1 cellular context compared by ENCODE assay signal in the genomic region with DNA sequence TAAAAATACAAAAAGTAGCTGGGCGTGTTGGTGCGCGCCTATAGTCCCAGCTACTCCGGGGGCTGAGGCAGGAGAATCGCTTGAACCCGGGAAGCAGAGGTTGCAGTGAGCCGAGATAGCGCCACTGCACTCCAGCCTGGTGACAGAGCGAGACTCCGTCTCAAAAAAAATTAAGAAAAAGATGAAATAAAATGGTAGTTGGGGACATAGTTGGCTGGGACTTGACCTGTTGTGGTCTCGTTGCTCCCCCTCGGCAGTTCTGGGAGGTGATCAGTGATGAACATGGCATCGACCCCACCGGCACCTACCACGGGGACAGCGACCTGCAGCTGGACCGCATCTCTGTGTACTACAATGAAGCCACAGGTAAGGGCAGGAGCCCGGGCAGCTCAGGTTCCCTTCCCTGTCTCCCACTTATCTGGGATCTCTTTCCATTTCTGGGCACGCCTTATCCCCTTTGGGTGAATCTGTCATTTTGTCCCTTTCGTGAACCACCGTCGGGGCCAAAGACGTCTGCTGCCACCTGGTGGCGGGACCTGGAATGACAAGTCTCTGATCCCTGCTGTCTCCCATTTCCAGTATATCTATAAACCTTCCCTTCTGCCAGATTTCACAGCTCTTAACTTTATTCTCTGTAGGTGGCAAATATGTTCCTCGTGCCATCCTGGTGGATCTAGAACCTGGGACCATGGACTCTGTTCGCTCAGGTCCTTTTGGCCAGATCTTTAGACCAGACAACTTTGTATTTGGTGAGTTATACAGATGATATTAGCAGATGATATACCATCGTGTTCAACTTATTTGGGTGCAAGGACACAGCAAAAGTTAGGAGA.
TF ChIP-seq lines count a peak whose summit lies in the region.

No MANE protein-coding gene starts in this region.

TF ChIP-seq in HepG2, 621 proteins besides CTCF, POLR2A, EP300 and RAD21 (continued from another document and continues in another):
- TF ChIP-seq, protein P1, sequence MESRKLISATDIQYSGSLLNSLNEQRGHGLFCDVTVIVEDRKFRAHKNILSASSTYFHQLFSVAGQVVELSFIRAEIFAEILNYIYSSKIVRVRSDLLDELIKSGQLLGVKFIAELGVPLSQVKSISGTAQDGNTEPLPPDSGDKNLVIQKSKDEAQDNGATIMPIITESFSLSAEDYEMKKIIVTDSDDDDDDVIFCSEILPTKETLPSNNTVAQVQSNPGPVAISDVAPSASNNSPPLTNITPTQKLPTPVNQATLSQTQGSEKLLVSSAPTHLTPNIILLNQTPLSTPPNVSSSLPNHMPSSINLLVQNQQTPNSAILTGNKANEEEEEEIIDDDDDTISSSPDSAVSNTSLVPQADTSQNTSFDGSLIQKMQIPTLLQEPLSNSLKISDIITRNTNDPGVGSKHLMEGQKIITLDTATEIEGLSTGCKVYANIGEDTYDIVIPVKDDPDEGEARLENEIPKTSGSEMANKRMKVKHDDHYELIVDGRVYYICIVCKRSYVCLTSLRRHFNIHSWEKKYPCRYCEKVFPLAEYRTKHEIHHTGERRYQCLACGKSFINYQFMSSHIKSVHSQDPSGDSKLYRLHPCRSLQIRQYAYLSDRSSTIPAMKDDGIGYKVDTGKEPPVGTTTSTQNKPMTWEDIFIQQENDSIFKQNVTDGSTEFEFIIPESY (CRISPR knock-in tag; IDR thresholded peaks at IDR 0.05): no peak
- TF ChIP-seq MYC (CRISPR knock-in tag; IDR thresholded peaks at IDR 0.05; ENCODE audit: borderline replicate concordance): no peak
- TF ChIP-seq, protein P2, sequence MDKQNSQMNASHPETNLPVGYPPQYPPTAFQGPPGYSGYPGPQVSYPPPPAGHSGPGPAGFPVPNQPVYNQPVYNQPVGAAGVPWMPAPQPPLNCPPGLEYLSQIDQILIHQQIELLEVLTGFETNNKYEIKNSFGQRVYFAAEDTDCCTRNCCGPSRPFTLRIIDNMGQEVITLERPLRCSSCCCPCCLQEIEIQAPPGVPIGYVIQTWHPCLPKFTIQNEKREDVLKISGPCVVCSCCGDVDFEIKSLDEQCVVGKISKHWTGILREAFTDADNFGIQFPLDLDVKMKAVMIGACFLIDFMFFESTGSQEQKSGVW (CRISPR knock-in tag; IDR thresholded peaks at IDR 0.05; ENCODE audit: borderline replicate concordance): no peak
- no peak for TF ChIP-seq RAD51 (IDR thresholded peaks at IDR 0.05; ENCODE audit: borderline replicate concordance)
- no peak for TF ChIP-seq TAF15 (IDR thresholded peaks at IDR 0.05; ENCODE audit: low read depth, low read length, poor library complexity, severe bottlenecking)
- TF ChIP-seq, protein P3, sequence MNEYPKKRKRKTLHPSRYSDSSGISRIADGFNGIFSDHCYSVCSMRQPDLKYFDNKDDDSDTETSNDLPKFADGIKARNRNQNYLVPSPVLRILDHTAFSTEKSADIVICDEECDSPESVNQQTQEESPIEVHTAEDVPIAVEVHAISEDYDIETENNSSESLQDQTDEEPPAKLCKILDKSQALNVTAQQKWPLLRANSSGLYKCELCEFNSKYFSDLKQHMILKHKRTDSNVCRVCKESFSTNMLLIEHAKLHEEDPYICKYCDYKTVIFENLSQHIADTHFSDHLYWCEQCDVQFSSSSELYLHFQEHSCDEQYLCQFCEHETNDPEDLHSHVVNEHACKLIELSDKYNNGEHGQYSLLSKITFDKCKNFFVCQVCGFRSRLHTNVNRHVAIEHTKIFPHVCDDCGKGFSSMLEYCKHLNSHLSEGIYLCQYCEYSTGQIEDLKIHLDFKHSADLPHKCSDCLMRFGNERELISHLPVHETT (CRISPR knock-in tag; conservative IDR thresholded peaks at IDR 0.05): no peak
- no peak for TF ChIP-seq PAWR (CRISPR knock-in tag; IDR thresholded peaks at IDR 0.05; ENCODE audit: borderline replicate concordance)
- no peak; the same call in 1 of the 2 replicates for TF ChIP-seq ZBTB42 (CRISPR knock-in tag; IDR thresholded peaks at IDR 0.05)
- TF ChIP-seq NFIB (CRISPR knock-in tag; IDR thresholded peaks at IDR 0.05; ENCODE audit: borderline replicate concordance): no peak
- TF ChIP-seq MAFG (CRISPR knock-in tag; IDR thresholded peaks at IDR 0.05): no peak
- no peak for TF ChIP-seq AGO2 (optimal IDR thresholded peaks at IDR 0.05; ENCODE audit: low read depth, low read length)
- no peak for TF ChIP-seq ZNF333 (CRISPR knock-in tag; IDR thresholded peaks at IDR 0.05; ENCODE audit: borderline replicate concordance)
- TF ChIP-seq, protein P4, sequence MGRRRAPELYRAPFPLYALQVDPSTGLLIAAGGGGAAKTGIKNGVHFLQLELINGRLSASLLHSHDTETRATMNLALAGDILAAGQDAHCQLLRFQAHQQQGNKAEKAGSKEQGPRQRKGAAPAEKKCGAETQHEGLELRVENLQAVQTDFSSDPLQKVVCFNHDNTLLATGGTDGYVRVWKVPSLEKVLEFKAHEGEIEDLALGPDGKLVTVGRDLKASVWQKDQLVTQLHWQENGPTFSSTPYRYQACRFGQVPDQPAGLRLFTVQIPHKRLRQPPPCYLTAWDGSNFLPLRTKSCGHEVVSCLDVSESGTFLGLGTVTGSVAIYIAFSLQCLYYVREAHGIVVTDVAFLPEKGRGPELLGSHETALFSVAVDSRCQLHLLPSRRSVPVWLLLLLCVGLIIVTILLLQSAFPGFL (CRISPR knock-in tag; IDR thresholded peaks at IDR 0.05): no peak
- TF ChIP-seq SIN3A (IDR thresholded peaks at IDR 0.05; ENCODE audit: borderline replicate concordance, low read depth, low read length): peak; percentile 41; the same call in 1 of the 2 replicates
- no peak for TF ChIP-seq IRX3 (CRISPR knock-in tag; IDR thresholded peaks at IDR 0.05; ENCODE audit: borderline replicate concordance, low read depth)
- no peak for TF ChIP-seq BORCS8-MEF2B (CRISPR knock-in tag; IDR thresholded peaks at IDR 0.05)
- no peak; the same call in 1 of the 2 replicates for TF ChIP-seq KDM4B (CRISPR knock-in tag; IDR thresholded peaks at IDR 0.05)
- no peak for TF ChIP-seq NCOA2 (CRISPR knock-in tag; IDR thresholded peaks at IDR 0.05)
- TF ChIP-seq, protein P5, sequence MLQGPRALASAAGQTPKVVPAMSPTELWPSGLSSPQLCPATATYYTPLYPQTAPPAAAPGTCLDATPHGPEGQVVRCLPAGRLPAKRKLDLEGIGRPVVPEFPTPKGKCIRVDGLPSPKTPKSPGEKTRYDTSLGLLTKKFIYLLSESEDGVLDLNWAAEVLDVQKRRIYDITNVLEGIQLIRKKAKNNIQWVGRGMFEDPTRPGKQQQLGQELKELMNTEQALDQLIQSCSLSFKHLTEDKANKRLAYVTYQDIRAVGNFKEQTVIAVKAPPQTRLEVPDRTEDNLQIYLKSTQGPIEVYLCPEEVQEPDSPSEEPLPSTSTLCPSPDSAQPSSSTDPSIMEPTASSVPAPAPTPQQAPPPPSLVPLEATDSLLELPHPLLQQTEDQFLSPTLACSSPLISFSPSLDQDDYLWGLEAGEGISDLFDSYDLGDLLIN (CRISPR knock-in tag; IDR thresholded peaks at IDR 0.05; ENCODE audit: borderline replicate concordance): no peak
- 0 out of 2 replicates have a peak, but pooled peaks have one; percentile 18 for TF ChIP-seq ZNF644 (CRISPR knock-in tag; IDR thresholded peaks at IDR 0.05; ENCODE audit: low read depth)
- TF ChIP-seq, protein P6, sequence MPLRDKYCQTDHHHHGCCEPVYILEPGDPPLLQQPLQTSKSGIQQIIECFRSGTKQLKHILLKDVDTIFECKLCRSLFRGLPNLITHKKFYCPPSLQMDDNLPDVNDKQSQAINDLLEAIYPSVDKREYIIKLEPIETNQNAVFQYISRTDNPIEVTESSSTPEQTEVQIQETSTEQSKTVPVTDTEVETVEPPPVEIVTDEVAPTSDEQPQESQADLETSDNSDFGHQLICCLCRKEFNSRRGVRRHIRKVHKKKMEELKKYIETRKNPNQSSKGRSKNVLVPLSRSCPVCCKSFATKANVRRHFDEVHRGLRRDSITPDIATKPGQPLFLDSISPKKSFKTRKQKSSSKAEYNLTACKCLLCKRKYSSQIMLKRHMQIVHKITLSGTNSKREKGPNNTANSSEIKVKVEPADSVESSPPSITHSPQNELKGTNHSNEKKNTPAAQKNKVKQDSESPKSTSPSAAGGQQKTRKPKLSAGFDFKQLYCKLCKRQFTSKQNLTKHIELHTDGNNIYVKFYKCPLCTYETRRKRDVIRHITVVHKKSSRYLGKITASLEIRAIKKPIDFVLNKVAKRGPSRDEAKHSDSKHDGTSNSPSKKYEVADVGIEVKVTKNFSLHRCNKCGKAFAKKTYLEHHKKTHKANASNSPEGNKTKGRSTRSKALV (CRISPR knock-in tag; IDR thresholded peaks at IDR 0.05): no peak
- TF ChIP-seq ZNF253 (CRISPR knock-in tag; IDR thresholded peaks at IDR 0.05; ENCODE audit: borderline replicate concordance): peak; percentile 60; the same call in 1 of the 2 replicates
- no peak for TF ChIP-seq ZNF484 (CRISPR knock-in tag; IDR thresholded peaks at IDR 0.05; ENCODE audit: borderline replicate concordance, low read depth)
- no peak for TF ChIP-seq ZNF17 (CRISPR knock-in tag; IDR thresholded peaks at IDR 0.05)
- no peak for TF ChIP-seq ZNF292 (CRISPR knock-in tag; IDR thresholded peaks at IDR 0.05; ENCODE audit: borderline replicate concordance, low read depth)
- no peak; the same call in 1 of the 2 replicates for TF ChIP-seq ZNF709 (CRISPR knock-in tag; IDR thresholded peaks at IDR 0.05)
- TF ChIP-seq, protein P7, sequence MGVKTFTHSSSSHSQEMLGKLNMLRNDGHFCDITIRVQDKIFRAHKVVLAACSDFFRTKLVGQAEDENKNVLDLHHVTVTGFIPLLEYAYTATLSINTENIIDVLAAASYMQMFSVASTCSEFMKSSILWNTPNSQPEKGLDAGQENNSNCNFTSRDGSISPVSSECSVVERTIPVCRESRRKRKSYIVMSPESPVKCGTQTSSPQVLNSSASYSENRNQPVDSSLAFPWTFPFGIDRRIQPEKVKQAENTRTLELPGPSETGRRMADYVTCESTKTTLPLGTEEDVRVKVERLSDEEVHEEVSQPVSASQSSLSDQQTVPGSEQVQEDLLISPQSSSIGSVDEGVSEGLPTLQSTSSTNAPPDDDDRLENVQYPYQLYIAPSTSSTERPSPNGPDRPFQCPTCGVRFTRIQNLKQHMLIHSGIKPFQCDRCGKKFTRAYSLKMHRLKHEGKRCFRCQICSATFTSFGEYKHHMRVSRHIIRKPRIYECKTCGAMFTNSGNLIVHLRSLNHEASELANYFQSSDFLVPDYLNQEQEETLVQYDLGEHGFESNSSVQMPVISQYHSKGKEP (CRISPR knock-in tag; IDR thresholded peaks at IDR 0.05): no peak
- TF ChIP-seq U2AF1 (optimal IDR thresholded peaks at IDR 0.05; ENCODE audit: low read depth, low read length): no peak
- no peak for TF ChIP-seq ADNP (CRISPR knock-in tag; IDR thresholded peaks at IDR 0.05)
- TF ChIP-seq, protein P8, sequence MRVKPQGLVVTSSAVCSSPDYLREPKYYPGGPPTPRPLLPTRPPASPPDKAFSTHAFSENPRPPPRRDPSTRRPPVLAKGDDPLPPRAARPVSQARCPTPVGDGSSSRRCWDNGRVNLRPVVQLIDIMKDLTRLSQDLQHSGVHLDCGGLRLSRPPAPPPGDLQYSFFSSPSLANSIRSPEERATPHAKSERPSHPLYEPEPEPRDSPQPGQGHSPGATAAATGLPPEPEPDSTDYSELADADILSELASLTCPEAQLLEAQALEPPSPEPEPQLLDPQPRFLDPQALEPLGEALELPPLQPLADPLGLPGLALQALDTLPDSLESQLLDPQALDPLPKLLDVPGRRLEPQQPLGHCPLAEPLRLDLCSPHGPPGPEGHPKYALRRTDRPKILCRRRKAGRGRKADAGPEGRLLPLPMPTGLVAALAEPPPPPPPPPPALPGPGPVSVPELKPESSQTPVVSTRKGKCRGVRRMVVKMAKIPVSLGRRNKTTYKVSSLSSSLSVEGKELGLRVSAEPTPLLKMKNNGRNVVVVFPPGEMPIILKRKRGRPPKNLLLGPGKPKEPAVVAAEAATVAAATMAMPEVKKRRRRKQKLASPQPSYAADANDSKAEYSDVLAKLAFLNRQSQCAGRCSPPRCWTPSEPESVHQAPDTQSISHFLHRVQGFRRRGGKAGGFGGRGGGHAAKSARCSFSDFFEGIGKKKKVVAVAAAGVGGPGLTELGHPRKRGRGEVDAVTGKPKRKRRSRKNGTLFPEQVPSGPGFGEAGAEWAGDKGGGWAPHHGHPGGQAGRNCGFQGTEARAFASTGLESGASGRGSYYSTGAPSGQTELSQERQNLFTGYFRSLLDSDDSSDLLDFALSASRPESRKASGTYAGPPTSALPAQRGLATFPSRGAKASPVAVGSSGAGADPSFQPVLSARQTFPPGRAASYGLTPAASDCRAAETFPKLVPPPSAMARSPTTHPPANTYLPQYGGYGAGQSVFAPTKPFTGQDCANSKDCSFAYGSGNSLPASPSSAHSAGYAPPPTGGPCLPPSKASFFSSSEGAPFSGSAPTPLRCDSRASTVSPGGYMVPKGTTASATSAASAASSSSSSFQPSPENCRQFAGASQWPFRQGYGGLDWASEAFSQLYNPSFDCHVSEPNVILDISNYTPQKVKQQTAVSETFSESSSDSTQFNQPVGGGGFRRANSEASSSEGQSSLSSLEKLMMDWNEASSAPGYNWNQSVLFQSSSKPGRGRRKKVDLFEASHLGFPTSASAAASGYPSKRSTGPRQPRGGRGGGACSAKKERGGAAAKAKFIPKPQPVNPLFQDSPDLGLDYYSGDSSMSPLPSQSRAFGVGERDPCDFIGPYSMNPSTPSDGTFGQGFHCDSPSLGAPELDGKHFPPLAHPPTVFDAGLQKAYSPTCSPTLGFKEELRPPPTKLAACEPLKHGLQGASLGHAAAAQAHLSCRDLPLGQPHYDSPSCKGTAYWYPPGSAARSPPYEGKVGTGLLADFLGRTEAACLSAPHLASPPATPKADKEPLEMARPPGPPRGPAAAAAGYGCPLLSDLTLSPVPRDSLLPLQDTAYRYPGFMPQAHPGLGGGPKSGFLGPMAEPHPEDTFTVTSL (CRISPR knock-in tag; IDR thresholded peaks at IDR 0.05; ENCODE audit: borderline replicate concordance): no peak
- TF ChIP-seq TGIF2 (CRISPR knock-in tag; IDR thresholded peaks at IDR 0.05): peak; percentile 90
- TF ChIP-seq, protein P9, sequence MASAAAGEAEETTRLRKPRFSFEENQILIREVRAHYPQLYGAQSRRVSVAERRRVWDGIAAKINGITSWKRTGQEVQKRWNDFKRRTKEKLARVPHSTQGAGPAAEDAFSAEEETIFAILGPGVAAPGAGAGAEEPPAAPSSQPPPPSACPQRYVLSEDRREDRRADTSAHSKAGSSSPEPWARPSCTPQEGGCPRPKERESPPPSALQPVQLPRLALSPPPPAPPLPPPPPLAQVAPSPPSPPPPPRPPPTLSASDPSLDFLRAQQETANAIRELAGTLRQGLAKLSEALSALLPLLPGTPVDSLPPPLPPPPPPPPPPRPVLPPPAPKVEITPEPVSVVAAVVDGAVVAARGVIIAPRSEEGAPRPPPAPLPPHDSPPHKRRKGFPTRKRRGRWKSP (CRISPR knock-in tag; IDR thresholded peaks at IDR 0.05): no peak
- no peak for TF ChIP-seq NBN (conservative IDR thresholded peaks at IDR 0.05)
- TF ChIP-seq, protein P10, sequence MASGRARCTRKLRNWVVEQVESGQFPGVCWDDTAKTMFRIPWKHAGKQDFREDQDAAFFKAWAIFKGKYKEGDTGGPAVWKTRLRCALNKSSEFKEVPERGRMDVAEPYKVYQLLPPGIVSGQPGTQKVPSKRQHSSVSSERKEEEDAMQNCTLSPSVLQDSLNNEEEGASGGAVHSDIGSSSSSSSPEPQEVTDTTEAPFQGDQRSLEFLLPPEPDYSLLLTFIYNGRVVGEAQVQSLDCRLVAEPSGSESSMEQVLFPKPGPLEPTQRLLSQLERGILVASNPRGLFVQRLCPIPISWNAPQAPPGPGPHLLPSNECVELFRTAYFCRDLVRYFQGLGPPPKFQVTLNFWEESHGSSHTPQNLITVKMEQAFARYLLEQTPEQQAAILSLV (CRISPR knock-in tag; IDR thresholded peaks at IDR 0.05; ENCODE audit: borderline replicate concordance): no peak
